8 cellular contexts compared by ENCODE assay signal in the genomic region with DNA sequence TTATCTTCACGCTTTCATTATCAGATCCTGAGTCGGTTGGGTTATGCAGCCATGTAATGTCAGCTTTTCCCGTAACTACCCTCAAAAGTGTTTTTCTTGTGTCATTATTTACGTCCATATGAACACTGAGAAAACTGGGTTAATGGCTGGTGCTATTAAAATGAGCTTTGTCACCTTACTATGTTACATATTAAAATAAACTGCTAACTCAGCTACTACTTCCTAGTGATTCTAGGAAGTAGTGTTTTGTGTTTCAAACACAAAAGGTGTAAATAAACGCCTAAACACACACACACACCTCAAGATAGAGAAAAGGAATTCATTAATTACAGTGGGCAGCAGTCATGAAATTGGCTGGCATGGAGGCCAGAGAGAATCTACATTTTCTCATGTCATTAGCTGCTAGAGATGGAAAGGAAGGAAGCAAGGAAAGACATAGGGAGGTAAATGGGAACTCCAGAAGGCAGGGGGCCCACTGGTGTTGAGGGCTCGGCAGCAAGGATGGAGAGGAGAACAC. TPM values are rescaled to one million over a fixed set of nuclear protein-coding genes. Genes with fewer than 3 reads are reported as not detected.
A peak's percentile ranks its signal among the peaks of the same experiment; 100 is the strongest.
DNase-seq lines count a peak whose midpoint lies in the region; FAIRE-seq and TF ChIP-seq lines count a peak whose summit lies in the region.

No MANE protein-coding gene starts in this region.

- intact Hi-C loops in kidney (cut with DNase I) (no loop called here), transverse colon (cut with DNase I; ENCODE audit: low total_unique reads) (no loop called here)

- peak overlapping the region; percentile 30 to 41 for H3K9ac ChIP-seq in kidney (ENCODE audit: low read length in 2 of 2)

- H3K4me3 ChIP-seq in WI38 (ENCODE audit: low read depth, low read length) (peak overlapping the region; percentile 60), kidney (ENCODE audit: low read length in 2 of 2) (peak overlapping the region; percentile 88 to 91), transverse colon (peak overlapping the region; percentile 11 to 95 (median 52))

- in situ Hi-C loops in transverse colon (cut with MboI; ENCODE audit: low pct_ligation_motif_present in 1 of 4, low pct_unique_long_range_greater_than_20kb in 1 of 4, low sequenced_read_pairs in 3 of 4): no loop called here

- H3K4me1 ChIP-seq in kidney (ENCODE audit: control insufficient read depth in 1 of 2, insufficient read depth in 1 of 2, low read depth in 1 of 2, low read length in 2 of 2): peaks cover 0 to 11% of the 10 kb centered on the region in 2 donors
- peaks cover 9 to 43% (median 19%) of the 10 kb centered on the region in 4 donors for H3K4me1 ChIP-seq in transverse colon

- DNase-seq in NCI-H748 treated with DMSO at 0.1 percent for 48 hours (lab: John Stamatoyannopoulos, UW): peak; percentile 75
- DNase-seq in NCI-H748 (lab: John Stamatoyannopoulos, UW; ENCODE audit: unreplicated experiment): no peak
- DNase-seq in kidney: no peak
- no peak for DNase-seq in transverse colon
- DNase-seq in NCI-H2029 treated with DMSO at 0.1 percent for 48 hours (lab: John Stamatoyannopoulos, UW): no peak
- no peak for DNase-seq in SKM-1 (lab: John Stamatoyannopoulos, UW; ENCODE audit: unreplicated experiment)
- no peak for DNase-seq in AG08396 (ENCODE audit: low spot score)

- no peak for FAIRE-seq in kidney (lab: Jason Lieb, UNC)

- H3K36me3 ChIP-seq in kidney (ENCODE audit: control insufficient read depth in 1 of 2, insufficient read depth in 2 of 2, low read length in 2 of 2): peaks cover 0 to 5% of the 10 kb centered on the region in 2 donors
- H3K36me3 ChIP-seq in transverse colon: no peaks in the 10 kb centered on the region

- H3K27ac ChIP-seq in kidney (ENCODE audit: low read depth in 2 of 2, low read length in 2 of 2): peak overlapping the region; percentile 78 to 82
- H3K27ac ChIP-seq in transverse colon: peak overlapping the region; percentile 82 to 94 (median 93)

- H3K27me3 ChIP-seq in transverse colon: no peaks in the 10 kb centered on the region

- TF ChIP-seq POLR2A in transverse colon (IDR thresholded peaks at IDR 0.05): no peak

- 0 to 2% methylated on average over 5 to 6 of the region's 6 CpGs for WGBS in transverse colon (ENCODE audit: low coverage in 1 of 2), 2 donors

- TF ChIP-seq EP300 in transverse colon (IDR thresholded peaks at IDR 0.05; ENCODE audit: low read depth): no peak

- TF ChIP-seq CTCF in WI38 (IDR thresholded peaks at IDR 0.05; ENCODE audit: low read depth, low read length): no peak
- TF ChIP-seq CTCF in kidney (IDR thresholded peaks at IDR 0.05; ENCODE audit: borderline replicate concordance, extremely low read depth, insufficient read depth): no peak
- no peak for TF ChIP-seq CTCF in transverse colon (IDR thresholded peaks at IDR 0.05)

- no peaks in the 10 kb centered on the region for H3K9me3 ChIP-seq in kidney (ENCODE audit: control insufficient read depth in 1 of 2, low read length in 2 of 2)
- H3K9me3 ChIP-seq in transverse colon: no peaks in the 10 kb centered on the region

RNA-seq across cellular contexts. Expression of gene PRMT5, which starts 0.7 kb away (rescaled TPM):
- 58.7 TPM for total RNA-seq in kidney
- 64.2 TPM for polyA plus RNA-seq in kidney (ENCODE audit: insufficient read depth, low read depth, low replicate concordance)
- 10 to 100 TPM; 32.2 to 92.3 (median 43.4) TPM for total RNA-seq in transverse colon

RNA-seq across cellular contexts. Expression of gene RBM23, which starts 11.0 kb away (rescaled TPM):
- 93.6 TPM for total RNA-seq in kidney
- 44.8 TPM for polyA plus RNA-seq in kidney (ENCODE audit: insufficient read depth, low read depth, low replicate concordance)
- 100 to 1,000 TPM in 3 of 4 donors, 10 to 100 TPM in 1; 96.4 to 186 (median 114) TPM for total RNA-seq in transverse colon

RNA-seq across cellular contexts. Expression of gene HAUS4, which starts 27.0 kb away (rescaled TPM):
- total RNA-seq in kidney: 38.1 TPM
- 35.8 TPM for polyA plus RNA-seq in kidney (ENCODE audit: insufficient read depth, low read depth, low replicate concordance)
- 10 to 100 TPM; 66.2 to 98.9 (median 85.1) TPM for total RNA-seq in transverse colon

RNA-seq across cellular contexts. Expression of gene REM2, which starts 46.9 kb away (rescaled TPM):
- 0.63 TPM for total RNA-seq in kidney
- polyA plus RNA-seq in kidney (ENCODE audit: insufficient read depth, low read depth, low replicate concordance): 0.77 TPM
- total RNA-seq in transverse colon: 1 to 10 TPM in 2 of 4 donors, under 1 TPM in 1, not detected in 1; 0.27 to 5.2 (median 2.1) TPM

RNA-seq across cellular contexts. Expression of gene AJUBA, which starts 52.4 kb away (rescaled TPM):
- 28.5 TPM for total RNA-seq in kidney
- polyA plus RNA-seq in kidney (ENCODE audit: insufficient read depth, low read depth, low replicate concordance): 14.6 TPM
- 1 to 10 TPM in 3 of 4 donors, not detected in 1; 1.8 to 5.2 (median 3.7) TPM for total RNA-seq in transverse colon
